In genomic region chr10:123759496-123760070, GRCh38 we compare ENCODE assay signal across 17 cellular contexts.
"Had no signal": no experiment of that assay in that cellular context is flagged by ENCODE, and none has a peak within 500 bp of the region (broad histone marks: within the 10 kb centered on the region; RNA-seq: fewer than 3 reads in every experiment).

No MANE protein-coding gene starts in this region.

- H3K27ac Mint-ChIP-seq: activated CD4-positive, alpha-beta memory T cell treated with anti-CD3 and anti-CD28 coated beads for 36 hours; activated T-helper 1 cell treated with anti-CD3 and anti-CD28 coated beads, Interleukin-12 subunit alpha, Interleukin-12 subunit beta, Interleukin-2, Interleukin-4 antibody, amounts not matched to agents 30 ng/mL and 10 ng/mL and 1 ng/mL, durations not matched to agents 14 hours and 24 hours and 36 hours; nephron progenitor cell; T-helper 2 cell treated with Interferon-gamma antibody and Interleukin-4, amounts not matched to agents 5 μg/mL and 100 μg/mL, for 36 hours had no signal

- H3K4me3 Mint-ChIP-seq: activated CD4-positive, alpha-beta memory T cell treated with anti-CD3 and anti-CD28 coated beads for 36 hours; activated T-helper 1 cell treated with anti-CD3 and anti-CD28 coated beads, Interleukin-12 subunit alpha, Interleukin-12 subunit beta, Interleukin-2, Interleukin-4 antibody, amounts not matched to agents 30 ng/mL and 10 ng/mL and 1 ng/mL, durations not matched to agents 14 hours and 24 hours and 36 hours; nephron progenitor cell; T-helper 2 cell treated with Interferon-gamma antibody and Interleukin-4, amounts not matched to agents 5 μg/mL and 100 μg/mL, for 36 hours had no signal

- H3K27me3 ChIP-seq: esophagus muscularis mucosa, transverse colon had no signal

- H3K27ac ChIP-seq: dorsolateral prefrontal cortex, esophagus muscularis mucosa, left lung, parathyroid adenoma, spleen, transverse colon had no signal

- H3K4me3 ChIP-seq: dorsolateral prefrontal cortex, esophagus muscularis mucosa, left lung, spleen, transverse colon had no signal

- H3K9me3 ChIP-seq: esophagus muscularis mucosa, left lung, spleen, transverse colon had no signal

- ATAC-seq: left lung, right cardiac atrium had no signal

- H2AFZ ChIP-seq: parathyroid adenoma had no signal

- H3K79me2 ChIP-seq: parathyroid adenoma had no signal

- H3K36me3 ChIP-seq: left lung, transverse colon had no signal

- H3K9me3 Mint-ChIP-seq: activated CD4-positive, alpha-beta memory T cell treated with anti-CD3 and anti-CD28 coated beads for 36 hours; activated T-helper 1 cell treated with anti-CD3 and anti-CD28 coated beads, Interleukin-12 subunit alpha, Interleukin-12 subunit beta, Interleukin-2, Interleukin-4 antibody, amounts not matched to agents 30 ng/mL and 10 ng/mL and 1 ng/mL, durations not matched to agents 14 hours and 24 hours and 36 hours; nephron progenitor cell; T-helper 2 cell treated with Interferon-gamma antibody and Interleukin-4, amounts not matched to agents 5 μg/mL and 100 μg/mL, for 36 hours had no signal

- H3K9ac ChIP-seq: parathyroid adenoma had no signal

- H3K4me1 ChIP-seq: left lung, parathyroid adenoma, spleen had no signal

- DNase-seq: activated CD4-positive, alpha-beta memory T cell treated with anti-CD3 and anti-CD28 coated beads for 36 hours; activated naive CD4-positive, alpha-beta T cell; aorta; dorsolateral prefrontal cortex; glutamatergic neuron; left lung; nephron progenitor cell; right cardiac atrium; spleen; stimulated activated CD4-positive, alpha-beta T cell treated with anti-CD3 and anti-CD28 coated beads, Interleukin-1b, Interleukin-23, amount 100 ng/mL, for 48 hours; stimulated activated naive CD4-positive, alpha-beta T cell; substantia nigra; transverse colon had no signal

- H3K36me3 Mint-ChIP-seq: activated CD4-positive, alpha-beta memory T cell treated with anti-CD3 and anti-CD28 coated beads for 36 hours had no signal
